ENCODE assay signal across 8 cellular contexts in genomic region chr16:55944377-55944802, GRCh38.
A peak's percentile ranks its signal among the peaks of the same experiment; 100 is the strongest.
DNase-seq lines count a peak whose midpoint lies in the region; ATAC-seq and TF ChIP-seq lines count a peak whose summit lies in the region.

No MANE protein-coding gene starts in this region.

- H3K4me3 ChIP-seq in right lobe of liver: no peak overlapping the region

- H3K27ac ChIP-seq in right lobe of liver: no peak overlapping the region

- DNase-seq in activated gamma-delta T cell treated with Interleukin-2 at 50 U/mL for 16 hours: peak; percentile 47
- DNase-seq in activated gamma-delta T cell (lab: John Stamatoyannopoulos, UW): no peak
- peak; percentile 29 for DNase-seq in NCI-H2029 (lab: John Stamatoyannopoulos, UW)
- peak; percentile 44 for DNase-seq in activated CD4-positive, alpha-beta T cell treated with anti-CD3 and anti-CD28 coated beads, Interleukin-2, amount 50 U/mL, for 1 hour
- peak; percentile 11 to 45 for DNase-seq in dermis microvascular lymphatic vessel endothelial cell (ENCODE audit: low read depth in 2 of 2)
- peak; percentile 45 to 68 (median 60) for DNase-seq in right lobe of liver
- DNase-seq in stimulated activated CD4-positive, alpha-beta T cell treated with anti-CD3 and anti-CD28 coated beads, Interleukin-4, amount 100 ng/mL, for 48 hours (ENCODE audit: low read depth in 2 of 2): peak; percentile 35
- no peak for DNase-seq in NCI-H187 treated with DMSO at 0.1 percent for 48 hours (lab: John Stamatoyannopoulos, UW)

- ATAC-seq in right lobe of liver: peak; percentile 90 to 92 (median 92)

- intact Hi-C loops in right lobe of liver (cut with DNase I): no loop called here

- TF ChIP-seq CTCF in right lobe of liver (IDR thresholded peaks at IDR 0.05): peak; percentile 87 to 96 (median 94)

- no peak for TF ChIP-seq POLR2A in right lobe of liver (IDR thresholded peaks at IDR 0.05)

- H3K4me1 ChIP-seq in right lobe of liver: no peaks in the 10 kb centered on the region

- no peaks in the 10 kb centered on the region for H3K9me3 ChIP-seq in right lobe of liver

- 29% methylated on average over 8 of the region's 8 CpGs for WGBS in right lobe of liver (ENCODE audit: insufficient coverage, low coverage, low lambda C conversion rate, missing lambda C conversion rate)

- H3K36me3 ChIP-seq in right lobe of liver: no peaks in the 10 kb centered on the region

- H3K27me3 ChIP-seq in right lobe of liver: no peaks in the 10 kb centered on the region

Comparison
In these comparisons a context has a peak if more than half of its experiments do, and no peak if none do; other contexts are left out.
1. DNase-seq: peak in activated gamma-delta T cell treated with Interleukin-2 at 50 U/mL for 16 hours (single experiment), NCI-H2029 (single experiment), activated CD4-positive, alpha-beta T cell treated with anti-CD3 and anti-CD28 coated beads, Interleukin-2, amount 50 U/mL, for 1 hour (single experiment), dermis microvascular lymphatic vessel endothelial cell (2 of 2), right lobe of liver (3 of 3) and stimulated activated CD4-positive, alpha-beta T cell treated with anti-CD3 and anti-CD28 coated beads, Interleukin-4, amount 100 ng/mL, for 48 hours (2 of 2); none in activated gamma-delta T cell (single experiment) and NCI-H187 treated with DMSO at 0.1 percent for 48 hours (single experiment).